ENCODE assay signal across 15 cellular contexts in the genomic region with DNA sequence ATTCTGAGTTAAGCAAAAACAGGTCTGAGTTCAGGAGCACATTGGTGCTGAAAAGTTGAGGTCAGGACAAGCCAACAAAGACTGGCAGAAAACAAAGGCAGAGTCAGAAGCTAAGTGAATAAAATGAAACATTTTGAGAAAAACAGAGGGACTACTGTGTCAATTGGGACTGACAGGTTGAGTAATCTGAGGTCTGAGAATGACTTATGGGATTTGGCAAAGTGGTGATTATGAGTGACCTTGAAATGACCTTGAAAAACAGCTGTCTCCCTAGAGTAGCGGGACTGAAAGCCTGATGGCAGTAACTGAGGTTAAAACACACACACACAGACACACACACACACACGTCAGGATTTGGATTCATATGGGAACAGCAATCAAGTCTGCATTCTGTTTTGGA. TPM values are rescaled to one million over a fixed set of nuclear protein-coding genes. Genes with fewer than 3 reads are reported as not detected.
DNase-seq lines count a peak whose midpoint lies in the region; ATAC-seq and TF ChIP-seq lines count a peak whose summit lies in the region.
"Had no signal": no experiment of that assay in that cellular context is flagged by ENCODE, and none has a peak within 500 bp of the region (broad histone marks: within the 10 kb centered on the region; RNA-seq: fewer than 3 reads in every experiment).

No MANE protein-coding gene starts in this region.

- POLR2A ChIA-PET in RWPE1 (lab: Yijun Ruan, JAX; ENCODE audit: low non-redundant PET): no interaction called here

- H3K9ac ChIP-seq in colonic mucosa (ENCODE audit: low read depth in 2 of 2, low read length in 2 of 2): no peak overlapping the region

- intact Hi-C loops in colonic mucosa (cut with DNase I): loop anchor here (10.0 kb wide), 1 partner anchor 581 kb away; no protein-coding TSS in a partner anchor

- H3K4me1 ChIP-seq in colonic mucosa: no peaks in the 10 kb centered on the region
- H3K4me1 ChIP-seq: Peyer's patch had no signal

- no peaks in the 10 kb centered on the region for H3K27me3 ChIP-seq in colonic mucosa
- H3K27me3 ChIP-seq: Peyer's patch had no signal

- peak; percentile 3 for DNase-seq in M059J (ENCODE audit: low read depth)
- DNase-seq in RPMI7951 (ENCODE audit: low read depth): peak; percentile 39
- peak; percentile 6 for DNase-seq in fibroblast of peridontal ligament (ENCODE audit: extremely low read depth)
- DNase-seq in GM13976 (ENCODE audit: low spot score): no peak
- DNase-seq in stimulated activated CD4-positive, alpha-beta T cell treated with anti-CD3 and anti-CD28 coated beads, Interleukin-4, amount 100 ng/mL, for 4 hours: no peak
- DNase-seq in RWPE1 (ENCODE audit: low spot score): no peak
- DNase-seq in colonic mucosa: no peak
- DNase-seq: CD4-positive, alpha-beta memory T cell; NCI-H1105 treated with DMSO at 0.1 percent for 48 hours; NCI-H1930; NCI-H526 treated with DMSO at 0.1 percent for 48 hours; Peyer's patch; SIG-M5 had no signal

- CTCF ChIA-PET in RWPE1 (lab: Yijun Ruan, JAX): interaction anchor here (0.7 kb wide), 1 partner anchor 9 kb away, joined by 3 read pairs; a partner anchor contains a TSS

- no peak overlapping the region for H3K27ac ChIP-seq in RWPE1
- no peak overlapping the region for H3K27ac ChIP-seq in colonic mucosa
- H3K27ac ChIP-seq: Peyer's patch had no signal

- H3K9me3 ChIP-seq in colonic mucosa: no peaks in the 10 kb centered on the region
- H3K9me3 ChIP-seq: Peyer's patch had no signal

- H3K4me3 ChIP-seq in colonic mucosa: no peak overlapping the region
- H3K4me3 ChIP-seq: Peyer's patch had no signal

- in situ Hi-C loops in GM13976 (cut with MboI; ENCODE audit: low sequenced_read_pairs, unreplicated experiment): no loop called here

- ATAC-seq in GM18868 (IDR thresholded peaks at IDR 0.05; ENCODE audit: unreplicated experiment): peak; percentile 60
- ATAC-seq: HCT116 had no signal

- TF ChIP-seq CTCF in GM13976 (IDR thresholded peaks at IDR 0.05; ENCODE audit: borderline replicate concordance, control extremely low read depth, extremely low read depth, insufficient read depth, missing control alignments) (no peak), RWPE1 (conservative IDR thresholded peaks at IDR 0.05; ENCODE audit: low read depth) (no peak), colonic mucosa (IDR thresholded peaks at IDR 0.05) (no peak)

- no peaks in the 10 kb centered on the region for H3K36me3 ChIP-seq in colonic mucosa
- H3K36me3 ChIP-seq: Peyer's patch had no signal

RNA-seq across cellular contexts. Expression of a gene that starts 8.8 kb away (rescaled TPM):
- total RNA-seq in M059J (2014; rRNA removed; shearing (Covaris generic)): 14.5 and 23.2 TPM in 2 replicates
- total RNA-seq in RPMI7951 (2014; rRNA removed; shearing (Covaris generic)): 16.5 and 20.3 TPM in 2 replicates
- total RNA-seq in colonic mucosa: 10 to 100 TPM; 42.0 to 53.8 TPM

Comparison
In these comparisons a context has a peak if more than half of its experiments do, and no peak if none do; other contexts are left out.
1. DNase-seq: peak in M059J (single experiment), RPMI7951 (single experiment) and fibroblast of peridontal ligament (single experiment); none in GM13976 (single experiment), stimulated activated CD4-positive, alpha-beta T cell treated with anti-CD3 and anti-CD28 coated beads, Interleukin-4, amount 100 ng/mL, for 4 hours (0 of 2), RWPE1 (single experiment) and colonic mucosa (single experiment).